In the genomic region with DNA sequence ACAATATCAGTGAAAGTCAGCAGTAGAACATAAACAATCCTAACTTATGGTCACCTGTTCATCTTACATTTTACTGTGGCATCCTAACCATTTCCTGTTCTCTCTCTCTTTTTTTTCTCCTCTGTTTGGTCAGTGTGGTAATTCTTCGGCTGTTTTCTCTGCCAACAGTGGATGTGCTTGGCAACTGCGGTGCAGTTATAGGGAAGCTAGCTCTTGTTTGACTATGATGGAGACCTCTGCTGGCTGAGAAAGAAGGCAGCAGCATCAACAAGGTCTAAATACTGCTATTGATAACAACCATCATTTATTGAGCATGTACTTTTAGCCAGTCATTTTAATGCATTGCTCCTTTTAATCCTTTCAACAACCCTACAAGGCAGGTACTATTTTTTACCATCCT, we compare ENCODE assay signal across 8 cellular contexts. TPM values are rescaled to one million over a fixed set of nuclear protein-coding genes. Genes with fewer than 3 reads are reported as not detected.
DNase-seq lines count a peak whose midpoint lies in the region; ATAC-seq and TF ChIP-seq lines count a peak whose summit lies in the region.

No MANE protein-coding gene starts in this region.

- 40 to 41% methylated on average over 2 of the region's 2 CpGs for WGBS in testis, 2 donors

- peaks cover 4% of the 10 kb centered on the region for H3K4me1 Mint-ChIP-seq in activated CD8-positive, alpha-beta memory T cell treated with anti-CD3 and anti-CD28 coated beads, Interleukin-2, amount 10 ng/mL, durations not matched to agents 7 days and 5 days
- H3K4me1 Mint-ChIP-seq in naive thymus-derived CD4-positive, alpha-beta T cell = peaks cover 0 to 5% (median 0%) of the 10 kb centered on the region in 7 donors

- H3K27me3 Mint-ChIP-seq in activated CD8-positive, alpha-beta memory T cell treated with anti-CD3 and anti-CD28 coated beads, Interleukin-2, amount 10 ng/mL, durations not matched to agents 7 days and 5 days = peaks cover 29% of the 10 kb centered on the region
- peaks cover 5 to 33% (median 11%) of the 10 kb centered on the region in 5 donors for H3K27me3 Mint-ChIP-seq in naive thymus-derived CD4-positive, alpha-beta T cell

- intact Hi-C loops in naive thymus-derived CD4-positive, alpha-beta T cell (cut with micrococcal nuclease) = loop anchor here (2.0 to 5.0 kb wide), 2 partner anchors 33 to 35 kb away; no protein-coding TSS in a partner anchor
- intact Hi-C loops in testis (cut with DNase I; ENCODE audit: low total_unique reads) = no loop called here

- H3K27me3 ChIP-seq in naive thymus-derived CD4-positive, alpha-beta T cell (ENCODE audit: control insufficient read depth in 2 of 2, insufficient read depth in 2 of 2, low read length in 2 of 2) = no peaks in the 10 kb centered on the region
- H3K27me3 ChIP-seq in testis = no peaks in the 10 kb centered on the region

- no peak overlapping the region for H3K27ac ChIP-seq in naive thymus-derived CD4-positive, alpha-beta T cell (ENCODE audit: low read depth, low read length)
- no peak overlapping the region for H3K27ac ChIP-seq in testis

- H3K4me3 ChIP-seq in naive thymus-derived CD4-positive, alpha-beta T cell (ENCODE audit: low read length) = no peak overlapping the region
- no peak overlapping the region for H3K4me3 ChIP-seq in testis

- peak; percentile 45 for DNase-seq in activated CD8-positive, alpha-beta memory T cell treated with anti-CD3 and anti-CD28 coated beads, Interleukin-2, amount 10 ng/mL, durations not matched to agents 7 days and 5 days
- DNase-seq in activated CD8-positive, alpha-beta memory T cell treated with anti-CD3 and anti-CD28 coated beads, Interleukin-2, amount 50 U/mL, for 48 hours = no peak
- DNase-seq in NCI-H1930 (lab: John Stamatoyannopoulos, UW) = peak; percentile 17 to 23
- peak; percentile 54 for DNase-seq in astrocyte of the hippocampus (ENCODE audit: low read depth, low spot score)
- peak in 1 of 9 donors; percentile 3 for DNase-seq in naive thymus-derived CD4-positive, alpha-beta T cell
- DNase-seq in activated T-cell treated with anti-CD3 and anti-CD28 coated beads for 4 hours = no peak
- no peak for DNase-seq in testis

- POLR2A ChIA-PET in naive thymus-derived CD4-positive, alpha-beta T cell (lab: Charles Lee) = interaction anchor here (1.3 kb wide), 1 partner anchor 13 kb away, joined by 3 read pairs; no protein-coding TSS in a partner anchor

- no peak for TF ChIP-seq CTCF in testis (IDR thresholded peaks at IDR 0.05)

- H3K36me3 ChIP-seq in naive thymus-derived CD4-positive, alpha-beta T cell (ENCODE audit: control insufficient read depth in 2 of 3, insufficient read depth in 3 of 3, low read length in 3 of 3) = no peaks in the 10 kb centered on the region
- no peaks in the 10 kb centered on the region for H3K36me3 ChIP-seq in testis (ENCODE audit: low read depth, missing control alignments)

- no peaks in the 10 kb centered on the region for H3K36me3 Mint-ChIP-seq in activated CD8-positive, alpha-beta memory T cell treated with anti-CD3 and anti-CD28 coated beads, Interleukin-2, amount 10 ng/mL, durations not matched to agents 7 days and 5 days
- no peaks in the 10 kb centered on the region for H3K36me3 Mint-ChIP-seq in naive thymus-derived CD4-positive, alpha-beta T cell

- peaks cover 0 to 2% (median 0%) of the 10 kb centered on the region in 3 experiments for H3K9me3 ChIP-seq in naive thymus-derived CD4-positive, alpha-beta T cell (ENCODE audit: control insufficient read depth in 2 of 3, low read length in 3 of 3)
- no peaks in the 10 kb centered on the region for H3K9me3 ChIP-seq in testis

- CTCF ChIA-PET in activated CD8-positive, alpha-beta memory T cell treated with anti-CD3 and anti-CD28 coated beads, Interleukin-2, amount 10 ng/mL, durations not matched to agents 7 days and 5 days (lab: Charles Lee) = interaction anchor here (0.8 to 2.2 kb wide), 6 partner anchors 16 to 205 kb away, joined by 3 to 8 read pairs (median 4); no protein-coding TSS in a partner anchor
- CTCF ChIA-PET in naive thymus-derived CD4-positive, alpha-beta T cell (lab: Charles Lee) = interaction anchor here (0.8 to 1.6 kb wide), 3 partner anchors 11 to 239 kb away, joined by 3 to 4 read pairs (median 3); no protein-coding TSS in a partner anchor

- no peaks in the 10 kb centered on the region for H3K4me1 ChIP-seq in naive thymus-derived CD4-positive, alpha-beta T cell (ENCODE audit: control insufficient read depth in 2 of 2, insufficient read depth in 2 of 2, low read length in 2 of 2)
- H3K4me1 ChIP-seq in testis = no peaks in the 10 kb centered on the region

- H3K27ac Mint-ChIP-seq in activated CD8-positive, alpha-beta memory T cell treated with anti-CD3 and anti-CD28 coated beads, Interleukin-2, amount 10 ng/mL, durations not matched to agents 7 days and 5 days = no peak overlapping the region
- H3K27ac Mint-ChIP-seq in naive thymus-derived CD4-positive, alpha-beta T cell = no peak overlapping the region

- no peaks in the 10 kb centered on the region for H3K9me3 Mint-ChIP-seq in activated CD8-positive, alpha-beta memory T cell treated with anti-CD3 and anti-CD28 coated beads, Interleukin-2, amount 10 ng/mL, durations not matched to agents 7 days and 5 days (ENCODE audit: low read depth)
- peaks cover 0 to 16% (median 4%) of the 10 kb centered on the region in 11 donors for H3K9me3 Mint-ChIP-seq in naive thymus-derived CD4-positive, alpha-beta T cell

- TF ChIP-seq POLR2A in testis (IDR thresholded peaks at IDR 0.05) = no peak

- no peak overlapping the region for H3K4me3 Mint-ChIP-seq in activated CD8-positive, alpha-beta memory T cell treated with anti-CD3 and anti-CD28 coated beads, Interleukin-2, amount 10 ng/mL, durations not matched to agents 7 days and 5 days
- no peak overlapping the region for H3K4me3 Mint-ChIP-seq in naive thymus-derived CD4-positive, alpha-beta T cell

- ATAC-seq in activated CD8-positive, alpha-beta memory T cell treated with anti-CD3 and anti-CD28 coated beads, Interleukin-2, amount 10 ng/mL, durations not matched to agents 7 days and 5 days = peak; percentile 71
- ATAC-seq in naive thymus-derived CD4-positive, alpha-beta T cell = peak; percentile 44
- no peak for ATAC-seq in HG02970 (IDR thresholded peaks at IDR 0.05; ENCODE audit: low FRiP score, unreplicated experiment)

RNA-seq across cellular contexts. Expression of a gene that starts 0.7 kb away (rescaled TPM):
- total RNA-seq in activated CD8-positive, alpha-beta memory T cell treated with anti-CD3 and anti-CD28 coated beads, Interleukin-2, amount 10 ng/mL, durations not matched to agents 7 days and 5 days = not detected
- not detected for total RNA-seq in naive thymus-derived CD4-positive, alpha-beta T cell
- not detected for polyA plus RNA-seq in naive thymus-derived CD4-positive, alpha-beta T cell
- under 1 TPM; 0.37 to 0.39 TPM for total RNA-seq in testis
- polyA plus RNA-seq in testis (ENCODE audit: insufficient read depth, low read depth, low replicate concordance) = 0.94 TPM

RNA-seq across cellular contexts. Expression of a gene that starts 57.8 kb away (rescaled TPM):
- 1 to 10 TPM; 4.5 to 5.5 TPM for total RNA-seq in activated CD8-positive, alpha-beta memory T cell treated with anti-CD3 and anti-CD28 coated beads, Interleukin-2, amount 10 ng/mL, durations not matched to agents 7 days and 5 days
- under 1 TPM; 0.27 to 0.65 (median 0.61) TPM for total RNA-seq in naive thymus-derived CD4-positive, alpha-beta T cell
- polyA plus RNA-seq in naive thymus-derived CD4-positive, alpha-beta T cell = under 1 TPM in 1 of 2 donors, not detected in 1; 0.35 TPM
- under 1 TPM; 0.47 to 0.74 TPM for total RNA-seq in testis
- polyA plus RNA-seq in testis (ENCODE audit: insufficient read depth, low read depth, low replicate concordance) = not detected

Comparison
In these comparisons a context has a peak if more than half of its experiments do, and no peak if none do; other contexts are left out.
1. DNase-seq: peak in activated CD8-positive, alpha-beta memory T cell treated with anti-CD3 and anti-CD28 coated beads, Interleukin-2, amount 10 ng/mL, durations not matched to agents 7 days and 5 days (single experiment), NCI-H1930 (2 of 2) and astrocyte of the hippocampus (single experiment); none in activated CD8-positive, alpha-beta memory T cell treated with anti-CD3 and anti-CD28 coated beads, Interleukin-2, amount 50 U/mL, for 48 hours (single experiment), activated T-cell treated with anti-CD3 and anti-CD28 coated beads for 4 hours (single experiment) and testis (single experiment).